Comparison of ENCODE assay signal across 1 cellular context in genomic region chr17:81727324-81728031, GRCh38.
TF ChIP-seq lines count a peak whose summit lies in the region.

No MANE protein-coding gene starts in this region.

TF ChIP-seq in HepG2, 621 proteins besides CTCF, POLR2A, EP300 and RAD21 (continued from another document and continues in another):
- TF ChIP-seq HNF1A (IDR thresholded peaks at IDR 0.05; ENCODE audit: low read depth) = no peak
- TF ChIP-seq HNF1A (CRISPR knock-in tag; IDR thresholded peaks at IDR 0.05; ENCODE audit: borderline replicate concordance) = peak; percentile 74
- peak; percentile 93 for TF ChIP-seq ZNF431 (CRISPR knock-in tag; IDR thresholded peaks at IDR 0.05; ENCODE audit: borderline replicate concordance, low read depth)
- TF ChIP-seq REPIN1 (CRISPR knock-in tag; IDR thresholded peaks at IDR 0.05; ENCODE audit: borderline replicate concordance, low read depth) = peak; percentile 95
- TF ChIP-seq NFE2L2 (IDR thresholded peaks at IDR 0.05; ENCODE audit: low read length) = no peak
- no peak for TF ChIP-seq TFAP4 (IDR thresholded peaks at IDR 0.05; ENCODE audit: borderline replicate concordance, low read depth)
- TF ChIP-seq MTA3 (CRISPR knock-in tag; IDR thresholded peaks at IDR 0.05) = no peak
- no peak for TF ChIP-seq NFE2 (CRISPR knock-in tag; IDR thresholded peaks at IDR 0.05)
- no peak for TF ChIP-seq GTF2F1 (IDR thresholded peaks at IDR 0.05; ENCODE audit: low read length)
- peak; percentile 99 for TF ChIP-seq ZNF552 (CRISPR knock-in tag; IDR thresholded peaks at IDR 0.05; ENCODE audit: borderline replicate concordance)
- TF ChIP-seq ZNF160 (CRISPR knock-in tag; IDR thresholded peaks at IDR 0.05) = peak; percentile 96
- peak; percentile 92 for TF ChIP-seq ZBTB38 (CRISPR knock-in tag; IDR thresholded peaks at IDR 0.05)
- no peak for TF ChIP-seq MAFF (IDR thresholded peaks at IDR 0.05; ENCODE audit: low read depth, low read length)
- TF ChIP-seq E2F1 (CRISPR knock-in tag; IDR thresholded peaks at IDR 0.05) = peak; percentile 80
- TF ChIP-seq SETDB1 (CRISPR knock-in tag; IDR thresholded peaks at IDR 0.05; ENCODE audit: borderline replicate concordance) = peak; percentile 85; the same call in 1 of the 2 replicates
- peak; percentile 100 for TF ChIP-seq ZNF687 (CRISPR knock-in tag; IDR thresholded peaks at IDR 0.05)
- TF ChIP-seq NONO (IDR thresholded peaks at IDR 0.05) = no peak
- peak; percentile 96 for TF ChIP-seq NONO (CRISPR knock-in tag; conservative IDR thresholded peaks at IDR 0.05)
- TF ChIP-seq ARID2 (CRISPR knock-in tag; IDR thresholded peaks at IDR 0.05; ENCODE audit: borderline replicate concordance) = 0 out of 2 replicates have a peak, but pooled peaks have one; percentile 24
- TF ChIP-seq ZBTB8A (CRISPR knock-in tag; IDR thresholded peaks at IDR 0.05; ENCODE audit: borderline replicate concordance, low read depth) = peak; percentile 94
- TF ChIP-seq ZNF670 (CRISPR knock-in tag; IDR thresholded peaks at IDR 0.05; ENCODE audit: borderline replicate concordance) = peak; percentile 97; the same call in 1 of the 2 replicates
- TF ChIP-seq IRF2 (CRISPR knock-in tag; IDR thresholded peaks at IDR 0.05) = peak; percentile 95
- no peak for TF ChIP-seq TCF12 (IDR thresholded peaks at IDR 0.05)
- TF ChIP-seq TCF12 (CRISPR knock-in tag; IDR thresholded peaks at IDR 0.05) = peak; percentile 74
- TF ChIP-seq ZNF234 (CRISPR knock-in tag; conservative IDR thresholded peaks at IDR 0.05) = no peak
- peak; percentile 95 for TF ChIP-seq ZBTB43 (CRISPR knock-in tag; conservative IDR thresholded peaks at IDR 0.05)
- TF ChIP-seq ZEB1 (IDR thresholded peaks at IDR 0.05; ENCODE audit: insufficient replicate concordance, low read depth) = no peak
- no peak for TF ChIP-seq ZNF513 (CRISPR knock-in tag; conservative IDR thresholded peaks at IDR 0.05)
- peak; percentile 79; the same call in 1 of the 2 replicates for TF ChIP-seq IRF1 (CRISPR knock-in tag; IDR thresholded peaks at IDR 0.05; ENCODE audit: low read depth)
- TF ChIP-seq E2F2 (CRISPR knock-in tag; IDR thresholded peaks at IDR 0.05; ENCODE audit: borderline replicate concordance) = peak; percentile 88; the same call in 1 of the 2 replicates
- TF ChIP-seq SRSF9 (IDR thresholded peaks at IDR 0.05; ENCODE audit: borderline replicate concordance, insufficient read depth, low read depth, low read length, poor library complexity, severe bottlenecking) = no peak
- peak; percentile 88 for TF ChIP-seq ZNF335 (CRISPR knock-in tag; IDR thresholded peaks at IDR 0.05)
- TF ChIP-seq ZNF740 (CRISPR knock-in tag; IDR thresholded peaks at IDR 0.05) = peak; percentile 75; the same call in 1 of the 2 replicates
- TF ChIP-seq ZSCAN9 (CRISPR knock-in tag; IDR thresholded peaks at IDR 0.05; ENCODE audit: borderline replicate concordance) = peak; percentile 99
- no peak for TF ChIP-seq GPBP1L1 (CRISPR knock-in tag; IDR thresholded peaks at IDR 0.05)
- 0 out of 2 replicates have a peak, but pooled peaks have one; percentile 66 for TF ChIP-seq THAP8 (CRISPR knock-in tag; IDR thresholded peaks at IDR 0.05; ENCODE audit: borderline replicate concordance)
- TF ChIP-seq TFDP1 (CRISPR knock-in tag; IDR thresholded peaks at IDR 0.05; ENCODE audit: borderline replicate concordance) = peak; percentile 100
